Comparison of ENCODE assay signal across 8 cellular contexts in the genomic region with DNA sequence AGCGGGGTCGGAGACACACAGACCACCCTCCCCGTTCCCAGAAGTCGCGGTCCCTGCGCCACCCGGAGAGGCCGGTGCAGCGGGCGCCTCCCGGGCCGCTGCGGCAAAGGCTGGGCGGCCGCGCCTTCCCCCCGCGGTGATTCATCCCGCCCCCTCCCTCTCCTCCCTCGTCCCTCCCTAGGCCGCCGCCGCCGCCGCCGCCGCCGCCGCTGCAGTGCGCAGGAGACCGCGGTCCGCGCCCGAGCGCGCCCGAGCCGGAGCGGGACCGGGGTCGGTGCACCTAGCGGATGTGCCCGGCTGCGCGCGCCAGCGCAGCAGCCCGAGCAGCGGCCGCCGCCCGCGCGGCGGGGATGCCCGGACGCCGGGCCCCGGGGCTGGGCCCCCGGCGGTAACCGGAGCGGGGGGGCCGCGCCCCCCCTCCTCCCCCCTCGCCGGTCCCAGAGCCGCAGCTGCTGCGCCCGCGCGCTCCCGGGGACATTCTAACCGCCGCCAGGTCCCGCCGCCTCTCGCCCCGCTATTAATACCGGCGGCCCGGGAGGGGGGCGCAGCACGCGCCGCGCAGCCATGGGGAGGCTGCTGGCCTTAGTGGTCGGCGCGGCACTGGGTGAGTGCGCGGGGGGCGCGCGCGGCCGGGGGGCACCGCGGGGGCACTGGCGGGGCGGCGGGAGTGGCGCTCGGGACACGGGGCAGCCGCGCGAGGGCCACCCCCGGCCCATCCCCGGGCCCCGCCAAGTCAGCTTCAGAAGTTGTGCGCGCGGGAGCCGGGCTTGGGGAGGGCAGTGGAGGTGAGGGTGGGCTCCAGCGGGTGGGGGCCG. TPM values are rescaled to one million over a fixed set of nuclear protein-coding genes. Genes with fewer than 3 reads are reported as not detected.
DNase-seq lines count a peak whose midpoint lies in the region; ATAC-seq and FAIRE-seq lines count a peak whose summit lies in the region.

TSS of gene SCN1B (plus strand) at position 214 of the 815 bp plus-strand sequence. CDS start at position 565, 351 bp downstream.

- H3K36me3 Mint-ChIP-seq in CD8-positive, alpha-beta memory T cell = peaks cover 0 to 18% (median 0%) of the 10 kb centered on the region in 3 donors

- DNase-seq in CD8-positive, alpha-beta memory T cell = peak; percentile 26 to 68 (median 39)
- DNase-seq in HuH-7.5 (ENCODE audit: low spot score) = peak; percentile 86
- DNase-seq in activated CD4-positive, CD25-positive, alpha-beta regulatory T cell treated with anti-CD3 and anti-CD28 coated beads, Interleukin-2, amount 50 U/mL, for 72 hours = peak; percentile 65
- peak; percentile 39 for DNase-seq in central memory CD4-positive, alpha-beta T cell
- DNase-seq in kidney tubule cell (ENCODE audit: low spot score) = peak; percentile 69
- peak; percentile 77 for DNase-seq in stimulated activated CD4-positive, alpha-beta T cell treated with anti-CD3 and anti-CD28 coated beads, Interleukin-1b, Interleukin-23, amount 100 ng/mL, for 48 hours
- DNase-seq in GM19239 (ENCODE audit: insufficient read length, low spot score) = no peak

- H3K9me3 Mint-ChIP-seq in CD8-positive, alpha-beta memory T cell = no peaks in the 10 kb centered on the region

- peaks cover 3% of the 10 kb centered on the region for H3K27me3 ChIP-seq in CD8-positive, alpha-beta memory T cell (ENCODE audit: insufficient read depth, low read length, poor library complexity, severe bottlenecking)

- no peaks in the 10 kb centered on the region for H3K9me3 ChIP-seq in CD8-positive, alpha-beta memory T cell (ENCODE audit: low read length)

- ATAC-seq in GM18868 (IDR thresholded peaks at IDR 0.05; ENCODE audit: unreplicated experiment) = no peak

- H3K27ac ChIP-seq in CD8-positive, alpha-beta memory T cell (ENCODE audit: low read depth, low read length) = no peak within 1 kb of the TSS

- CTCF ChIA-PET in CD8-positive, alpha-beta memory T cell (lab: Charles Lee) = interaction anchor here (0.9 kb wide), 1 partner anchor 14 kb away, joined by 3 read pairs; no protein-coding TSS in a partner anchor

- H3K4me3 Mint-ChIP-seq in CD8-positive, alpha-beta memory T cell = peak within 1 kb of the TSS; percentile 59 to 91 (median 81)

- FAIRE-seq in GM19239 (lab: Jason Lieb, UNC) = no peak

- peaks cover 8 to 11% of the 10 kb centered on the region in 2 donors for H3K27me3 Mint-ChIP-seq in CD8-positive, alpha-beta memory T cell

- peaks cover 6% of the 10 kb centered on the region for H3K4me1 ChIP-seq in CD8-positive, alpha-beta memory T cell (ENCODE audit: insufficient read depth, low read length)

- H3K4me3 ChIP-seq in CD8-positive, alpha-beta memory T cell (ENCODE audit: low read length) = no peak within 1 kb of the TSS

- no peaks in the 10 kb centered on the region for H3K36me3 ChIP-seq in CD8-positive, alpha-beta memory T cell (ENCODE audit: insufficient read depth, low read length)

- peaks cover 9 to 19% (median 12%) of the 10 kb centered on the region in 3 donors for H3K4me1 Mint-ChIP-seq in CD8-positive, alpha-beta memory T cell

- POLR2A ChIA-PET in CD8-positive, alpha-beta memory T cell (lab: Charles Lee) = interaction anchor here (1.3 kb wide), 1 partner anchor 56 kb away, joined by 4 read pairs; no protein-coding TSS in a partner anchor

- H3K27ac Mint-ChIP-seq in CD8-positive, alpha-beta memory T cell = peak within 1 kb of the TSS in 4 of 8 donors; percentile 35 to 81 (median 46)

RNA-seq across cellular contexts. Expression of gene SCN1B, which starts in this region (rescaled TPM):
- 1 to 10 TPM; 1.1 to 1.9 TPM for total RNA-seq in CD8-positive, alpha-beta memory T cell
- polyA plus RNA-seq in CD8-positive, alpha-beta memory T cell = 1.3 TPM
